ENCODE assay signal across 8 cellular contexts in genomic region chrX:20320461-20321159, GRCh38. TPM values are rescaled to one million over a fixed set of nuclear protein-coding genes. Genes with fewer than 3 reads are reported as not detected.
DNase-seq lines count a peak whose midpoint lies in the region; ATAC-seq and TF ChIP-seq lines count a peak whose summit lies in the region.

No MANE protein-coding gene starts in this region.

- peak; percentile 30 for DNase-seq in activated CD4-positive, alpha-beta T cell treated with anti-CD3 and anti-CD28 coated beads for 36 hours
- DNase-seq in activated CD4-positive, alpha-beta T cell treated with anti-CD3 and anti-CD28 coated beads for 48 hours: no peak
- DNase-seq in activated naive CD8-positive, alpha-beta T cell treated with anti-CD3 and anti-CD28 coated beads, Interleukin-2, amount 50 U/mL, for 24 hours: peak; percentile 8
- no peak for DNase-seq in WERI-Rb-1
- DNase-seq in cerebellar cortex (ENCODE audit: low spot score): no peak
- DNase-seq in HuH-7.5 (ENCODE audit: low spot score): no peak

- no peaks in the 10 kb centered on the region for H3K9me3 Mint-ChIP-seq in activated CD4-positive, alpha-beta T cell treated with anti-CD3 and anti-CD28 coated beads for 36 hours (ENCODE audit: low read depth)
- H3K9me3 Mint-ChIP-seq in activated naive CD8-positive, alpha-beta T cell treated with anti-CD3 and anti-CD28 coated beads, Interleukin-2, amount 50 U/mL, for 24 hours: no peaks in the 10 kb centered on the region

- ATAC-seq in activated CD4-positive, alpha-beta T cell treated with anti-CD3 and anti-CD28 coated beads for 36 hours: peak; percentile 66
- peak; percentile 96 for ATAC-seq in GM21723 (IDR thresholded peaks at IDR 0.05; ENCODE audit: unreplicated experiment)
- ATAC-seq in activated naive CD8-positive, alpha-beta T cell treated with anti-CD3 and anti-CD28 coated beads, Interleukin-2, amount 50 U/mL, for 24 hours: peak; percentile 63

- H3K4me3 ChIP-seq in WERI-Rb-1 (ENCODE audit: low read depth, low read length): no peak overlapping the region

- CTCF ChIA-PET in activated CD4-positive, alpha-beta T cell treated with anti-CD3 and anti-CD28 coated beads for 36 hours (lab: Charles Lee): interaction anchor here (0.7 kb wide), 1 partner anchor 68 kb away, joined by 3 read pairs; no protein-coding TSS in a partner anchor

- H3K27ac ChIP-seq in KOPT-K1 (ENCODE audit: low read depth, low read length, poor library complexity, severe bottlenecking) (peak overlapping the region; percentile 50), WERI-Rb-1 (no peak overlapping the region)

- peaks cover 13% of the 10 kb centered on the region for H3K27me3 ChIP-seq in WERI-Rb-1 (ENCODE audit: insufficient read depth, low read depth, severe bottlenecking)

- peaks cover 23% of the 10 kb centered on the region for H3K4me1 Mint-ChIP-seq in activated CD4-positive, alpha-beta T cell treated with anti-CD3 and anti-CD28 coated beads for 36 hours
- H3K4me1 Mint-ChIP-seq in activated naive CD8-positive, alpha-beta T cell treated with anti-CD3 and anti-CD28 coated beads, Interleukin-2, amount 50 U/mL, for 24 hours: peaks cover 23% of the 10 kb centered on the region

- H3K36me3 ChIP-seq in KOPT-K1 (ENCODE audit: insufficient read depth, low read length): no peaks in the 10 kb centered on the region
- no peaks in the 10 kb centered on the region for H3K36me3 ChIP-seq in WERI-Rb-1

- POLR2A ChIA-PET in activated CD4-positive, alpha-beta T cell treated with anti-CD3 and anti-CD28 coated beads for 36 hours (lab: Charles Lee): no interaction called here

- H3K9me3 ChIP-seq in KOPT-K1 (ENCODE audit: insufficient read depth, low read length, poor library complexity, severe bottlenecking) (no peaks in the 10 kb centered on the region), WERI-Rb-1 (ENCODE audit: severe bottlenecking) (no peaks in the 10 kb centered on the region)

- H3K36me3 Mint-ChIP-seq in activated CD4-positive, alpha-beta T cell treated with anti-CD3 and anti-CD28 coated beads for 36 hours (ENCODE audit: low read depth): no peaks in the 10 kb centered on the region
- H3K36me3 Mint-ChIP-seq in activated naive CD8-positive, alpha-beta T cell treated with anti-CD3 and anti-CD28 coated beads, Interleukin-2, amount 50 U/mL, for 24 hours (ENCODE audit: low read depth): no peaks in the 10 kb centered on the region

- peak overlapping the region; percentile 48 for H3K27ac Mint-ChIP-seq in activated CD4-positive, alpha-beta T cell treated with anti-CD3 and anti-CD28 coated beads for 36 hours
- peak overlapping the region; percentile 61 for H3K27ac Mint-ChIP-seq in activated naive CD8-positive, alpha-beta T cell treated with anti-CD3 and anti-CD28 coated beads, Interleukin-2, amount 50 U/mL, for 24 hours

- peak overlapping the region; percentile 40 for H3K4me3 Mint-ChIP-seq in activated CD4-positive, alpha-beta T cell treated with anti-CD3 and anti-CD28 coated beads for 36 hours
- peak overlapping the region; percentile 68 for H3K4me3 Mint-ChIP-seq in activated naive CD8-positive, alpha-beta T cell treated with anti-CD3 and anti-CD28 coated beads, Interleukin-2, amount 50 U/mL, for 24 hours

- no peaks in the 10 kb centered on the region for H3K27me3 Mint-ChIP-seq in activated CD4-positive, alpha-beta T cell treated with anti-CD3 and anti-CD28 coated beads for 36 hours
- H3K27me3 Mint-ChIP-seq in activated naive CD8-positive, alpha-beta T cell treated with anti-CD3 and anti-CD28 coated beads, Interleukin-2, amount 50 U/mL, for 24 hours: no peaks in the 10 kb centered on the region

- intact Hi-C loops in activated CD4-positive, alpha-beta T cell treated with anti-CD3 and anti-CD28 coated beads for 36 hours (cut with DNase I, micrococcal nuclease): loop anchor here in 1 of 2 experiments (2.0 kb wide), 1 partner anchor 78 kb away; no protein-coding TSS in a partner anchor

- TF ChIP-seq CTCF in WERI-Rb-1 (IDR thresholded peaks at IDR 0.05; ENCODE audit: low read depth, low read length): no peak

RNA-seq across cellular contexts. Expression of gene RPS6KA3, which starts 53.9 kb away (rescaled TPM):
- total RNA-seq in activated CD4-positive, alpha-beta T cell treated with anti-CD3 and anti-CD28 coated beads for 36 hours: 10 to 100 TPM; 40.7 to 41.5 TPM

Comparison
In these comparisons a context has a peak if more than half of its experiments do, and no peak if none do; other contexts are left out.
1. DNase-seq: peak in activated CD4-positive, alpha-beta T cell treated with anti-CD3 and anti-CD28 coated beads for 36 hours (single experiment) and activated naive CD8-positive, alpha-beta T cell treated with anti-CD3 and anti-CD28 coated beads, Interleukin-2, amount 50 U/mL, for 24 hours (single experiment); none in activated CD4-positive, alpha-beta T cell treated with anti-CD3 and anti-CD28 coated beads for 48 hours (single experiment), WERI-Rb-1 (single experiment), cerebellar cortex (single experiment) and HuH-7.5 (single experiment).
2. Peak in every context shown above with its lines, with median percentiles within 50 percentile points of each other: ATAC-seq.